ENCODE assay signal across 8 cellular contexts in genomic region chr14:32933943-32934890, GRCh38. TPM values are rescaled to one million over a fixed set of nuclear protein-coding genes. Genes with fewer than 3 reads are reported as not detected.
DNase-seq lines count a peak whose midpoint lies in the region; ATAC-seq and TF ChIP-seq lines count a peak whose summit lies in the region.

No MANE protein-coding gene starts in this region.

- H3K4me3 ChIP-seq in GM23248, result peak overlapping the region; percentile 73
- no peak overlapping the region for H3K4me3 ChIP-seq in mucosa of descending colon
- no peak overlapping the region for H3K4me3 ChIP-seq in effector memory CD4-positive, alpha-beta T cell (ENCODE audit: insufficient read depth, low read depth, low read length, poor library complexity, severe bottlenecking)

- H3K9me3 Mint-ChIP-seq in endothelial cell (ENCODE audit: unreplicated experiment), result no peaks in the 10 kb centered on the region

- peaks cover 4% of the 10 kb centered on the region for H3F3A ChIP-seq in GM23248 (ENCODE audit: insufficient read depth)

- H3K36me3 ChIP-seq in GM23248 (ENCODE audit: low read depth) (no peaks in the 10 kb centered on the region), mucosa of descending colon (ENCODE audit: low read depth) (no peaks in the 10 kb centered on the region)
- H3K36me3 ChIP-seq in effector memory CD4-positive, alpha-beta T cell (ENCODE audit: control insufficient read depth, insufficient read depth, low read length), result no peaks in the 10 kb centered on the region

- intact Hi-C loops in mucosa of descending colon (cut with DNase I, micrococcal nuclease), result no loop called here

- TF ChIP-seq CTCF in endothelial cell (IDR thresholded peaks at IDR 0.05; ENCODE audit: unreplicated experiment) (no peak), mucosa of descending colon (IDR thresholded peaks at IDR 0.05) (no peak)

- no peaks in the 10 kb centered on the region for H4K20me1 ChIP-seq in GM23248 (ENCODE audit: insufficient read depth)

- H3K9me3 ChIP-seq in GM23248 (ENCODE audit: low read depth), result no peaks in the 10 kb centered on the region
- no peaks in the 10 kb centered on the region for H3K9me3 ChIP-seq in mucosa of descending colon
- H3K9me3 ChIP-seq in effector memory CD4-positive, alpha-beta T cell (ENCODE audit: control insufficient read depth, low read length), result no peaks in the 10 kb centered on the region

- no peak overlapping the region for H3K27ac ChIP-seq in GM23248
- no peak overlapping the region for H3K27ac ChIP-seq in effector memory CD4-positive, alpha-beta T cell (ENCODE audit: insufficient read depth, low read length, poor library complexity, severe bottlenecking)

- H3K27ac Mint-ChIP-seq in endothelial cell (ENCODE audit: unreplicated experiment), result no peak overlapping the region

- H3K27me3 ChIP-seq in GM23248 (replicated peaks; ENCODE audit: insufficient read depth), result peaks cover 50% of the 10 kb centered on the region
- H3K27me3 ChIP-seq in effector memory CD4-positive, alpha-beta T cell (replicated peaks; ENCODE audit: control insufficient read depth, insufficient read depth, low read length, poor library complexity, severe bottlenecking), result peaks cover 31% of the 10 kb centered on the region

- in situ Hi-C loops in GM23248 (cut with MboI), result no loop called here

- peaks cover 13% of the 10 kb centered on the region for H3K27me3 Mint-ChIP-seq in endothelial cell (ENCODE audit: unreplicated experiment)

- peak overlapping the region; percentile 86 for H3K4me3 Mint-ChIP-seq in endothelial cell (ENCODE audit: unreplicated experiment)

- no peak overlapping the region for H3K9ac ChIP-seq in GM23248

- H3K4me1 ChIP-seq in GM23248 (ENCODE audit: insufficient read depth) (no peaks in the 10 kb centered on the region), mucosa of descending colon (ENCODE audit: low read depth) (peaks cover 4% of the 10 kb centered on the region)
- peaks cover 8% of the 10 kb centered on the region for H3K4me1 ChIP-seq in effector memory CD4-positive, alpha-beta T cell (ENCODE audit: control insufficient read depth, insufficient read depth, low read length, poor library complexity, severe bottlenecking)

- no peaks in the 10 kb centered on the region for H3K79me2 ChIP-seq in GM23248 (ENCODE audit: insufficient read depth)

- 1% methylated on average over 41 to 56 of the region's 80 CpGs for WGBS in GM23248 (ENCODE audit: low coverage in 1 of 2, low lambda C conversion rate in 2 of 2, missing lambda C conversion rate in 2 of 2), 2 experiments

- peak; percentile 16 for ATAC-seq in mucosa of descending colon
- no peak for ATAC-seq in HG03469 (IDR thresholded peaks at IDR 0.05; ENCODE audit: unreplicated experiment)

- peak overlapping the region; percentile 96 for H3K4me2 ChIP-seq in GM23248 (ENCODE audit: unreplicated experiment)

- peak overlapping the region; percentile 76 for H2AFZ ChIP-seq in GM23248

- no peaks in the 10 kb centered on the region for H3K9me2 ChIP-seq in GM23248 (ENCODE audit: insufficient read depth)

- H3K36me3 Mint-ChIP-seq in endothelial cell (ENCODE audit: low read depth, unreplicated experiment), result no peaks in the 10 kb centered on the region

- peaks cover 19% of the 10 kb centered on the region for H3K4me1 Mint-ChIP-seq in endothelial cell (ENCODE audit: unreplicated experiment)

- DNase-seq in GM23248, result peak; percentile 58
- peak; percentile 33 for DNase-seq in NCI-H345 treated with DMSO at 0.1 percent for 48 hours (lab: John Stamatoyannopoulos, UW; ENCODE audit: unreplicated experiment)
- DNase-seq in endothelial cell (ENCODE audit: low spot score), result peak; percentile 38
- peak in 2 of 3 donors; percentile 9 to 30 for DNase-seq in mucosa of descending colon
- no peak for DNase-seq in effector memory CD4-positive, alpha-beta T cell
- no peak for DNase-seq in hepatic stellate cell (ENCODE audit: low spot score)
- DNase-seq in activated CD8-positive, alpha-beta memory T cell treated with anti-CD3 and anti-CD28 coated beads, Interleukin-2, amount 50 U/mL, for 48 hours, result no peak

RNA-seq across cellular contexts. Expression of gene NPAS3, which starts 4.5 kb away (rescaled TPM):
- total RNA-seq in GM23248 (2014; rRNA removed; shearing (Covaris generic)), result 0.65 TPM in 1 of 2 replicates, not detected in the other
- not detected in 2 replicates for polyA plus RNA-seq in GM23248 (2016; fragmentation: Nextera tagmentation; extraction: Ambion mirVana)
- total RNA-seq in endothelial cell (ENCODE audit: unreplicated experiment) (1.6 TPM), mucosa of descending colon (1 to 10 TPM in 2 of 3 donors, under 1 TPM in 1; 0.65 to 9.7 (median 2.0) TPM)

Comparison
In these comparisons a context has a peak if more than half of its experiments do, and no peak if none do; other contexts are left out.
1. DNase-seq: peak in GM23248 (single experiment), NCI-H345 treated with DMSO at 0.1 percent for 48 hours (single experiment), endothelial cell (single experiment) and mucosa of descending colon (2 of 3); none in effector memory CD4-positive, alpha-beta T cell (0 of 3), hepatic stellate cell (single experiment) and activated CD8-positive, alpha-beta memory T cell treated with anti-CD3 and anti-CD28 coated beads, Interleukin-2, amount 50 U/mL, for 48 hours (single experiment).